In genomic region chr11:12222099-12222751, GRCh38 we compare ENCODE assay signal across 10 cellular contexts.
DNase-seq lines count a peak whose midpoint lies in the region; ATAC-seq and TF ChIP-seq lines count a peak whose summit lies in the region.
"Had no signal": no experiment of that assay in that cellular context is flagged by ENCODE, and none has a peak within 500 bp of the region (broad histone marks: within the 10 kb centered on the region; RNA-seq: fewer than 3 reads in every experiment).

No MANE protein-coding gene starts in this region.

- WGBS in lung, 2 donors, result 39 to 47% methylated on average over 15 to 16 of the region's 16 CpGs
- WGBS in aorta, 2 donors, result 60 to 62% methylated on average over 16 of the region's 16 CpGs

- no peak overlapping the region for H3K9ac ChIP-seq in colonic mucosa (ENCODE audit: low read depth in 2 of 2, low read length in 2 of 2)

- H3K4me1 Mint-ChIP-seq in stimulated activated naive CD8-positive, alpha-beta T cell treated with anti-CD3 and anti-CD28 coated beads, Interleukin-15, Interleukin-2, amounts not matched to agents 100 ng/mL and 50 ng/mL, for 24 hours (ENCODE audit: low read depth), result peaks cover 61% of the 10 kb centered on the region
- peaks cover 60% of the 10 kb centered on the region for H3K4me1 Mint-ChIP-seq in stimulated activated naive CD8-positive, alpha-beta T cell treated with anti-CD3 and anti-CD28 coated beads, Interleukin-15, amount 100 ng/mL, for 72 hours

- H3K4me3 Mint-ChIP-seq in stimulated activated naive CD8-positive, alpha-beta T cell treated with anti-CD3 and anti-CD28 coated beads, Interleukin-15, Interleukin-2, amounts not matched to agents 100 ng/mL and 50 ng/mL, for 24 hours, result no peak overlapping the region
- H3K4me3 Mint-ChIP-seq in stimulated activated naive CD8-positive, alpha-beta T cell treated with anti-CD3 and anti-CD28 coated beads, Interleukin-15, amount 100 ng/mL, for 72 hours, result no peak overlapping the region
- H3K4me3 Mint-ChIP-seq: activated T-cell treated with anti-CD3 and anti-CD28 coated beads, Interleukin-2, amount 50 U/mL, for 4 hours had no signal

- no peak overlapping the region for H3K4me3 ChIP-seq in colonic mucosa
- H3K4me3 ChIP-seq in lung, result no peak overlapping the region
- no peak overlapping the region for H3K4me3 ChIP-seq in aorta (ENCODE audit: low read length in 2 of 2)
- H3K4me3 ChIP-seq in BE2C (ENCODE audit: low read depth, low read length), result no peak overlapping the region

- H3K4me1 ChIP-seq in colonic mucosa, result peaks cover 14% of the 10 kb centered on the region
- peaks cover 15 to 25% of the 10 kb centered on the region in 2 donors for H3K4me1 ChIP-seq in lung (ENCODE audit: control insufficient read depth in 2 of 2, insufficient read depth in 2 of 2, low read length in 2 of 2)
- H3K4me1 ChIP-seq in aorta (ENCODE audit: control insufficient read depth in 1 of 2, insufficient read depth in 2 of 2, low read length in 2 of 2), result peaks cover 2 to 4% of the 10 kb centered on the region in 2 donors
- no peaks in the 10 kb centered on the region; the same call in 1 of the 2 replicates for H3K4me1 ChIP-seq in BE2C

- H3K9me3 ChIP-seq in colonic mucosa (no peaks in the 10 kb centered on the region), lung (ENCODE audit: control insufficient read depth in 2 of 2, insufficient read depth in 1 of 2, low read length in 1 of 2) (no peaks in the 10 kb centered on the region), aorta (ENCODE audit: control insufficient read depth, low read length) (no peaks in the 10 kb centered on the region), BE2C (no peaks in the 10 kb centered on the region)

- peak overlapping the region; percentile 58 for H3K27ac Mint-ChIP-seq in stimulated activated naive CD8-positive, alpha-beta T cell treated with anti-CD3 and anti-CD28 coated beads, Interleukin-15, Interleukin-2, amounts not matched to agents 100 ng/mL and 50 ng/mL, for 24 hours
- H3K27ac Mint-ChIP-seq in stimulated activated naive CD8-positive, alpha-beta T cell treated with anti-CD3 and anti-CD28 coated beads, Interleukin-15, amount 100 ng/mL, for 72 hours, result no peak overlapping the region

- ATAC-seq in stimulated activated naive CD8-positive, alpha-beta T cell treated with anti-CD3 and anti-CD28 coated beads, Interleukin-15, amount 100 ng/mL, for 72 hours, result no peak
- ATAC-seq in lung (ENCODE audit: insufficient read depth, low FRiP score) (peak; percentile 49), aorta (ENCODE audit: low FRiP score) (no peak)
- ATAC-seq: activated T-cell treated with anti-CD3 and anti-CD28 coated beads, Interleukin-2, amount 50 U/mL, for 4 hours had no signal

- no peaks in the 10 kb centered on the region for H3K27me3 ChIP-seq in colonic mucosa
- no peaks in the 10 kb centered on the region for H3K27me3 ChIP-seq in lung (ENCODE audit: control insufficient read depth, insufficient read depth)
- H3K27me3 ChIP-seq in aorta (ENCODE audit: control insufficient read depth in 1 of 2, insufficient read depth in 2 of 2, low read length in 1 of 2), result no peaks in the 10 kb centered on the region
- H3K27me3 ChIP-seq in BE2C, result no peaks in the 10 kb centered on the region

- H3K27ac ChIP-seq in colonic mucosa (no peak overlapping the region), lung (ENCODE audit: low read depth in 1 of 2, low read length in 1 of 2) (peak overlapping the region; percentile 5 to 68), aorta (ENCODE audit: low read depth in 1 of 2, low read length in 2 of 2) (peak overlapping the region; percentile 30 to 35)

- H3K9me3 Mint-ChIP-seq in stimulated activated naive CD8-positive, alpha-beta T cell treated with anti-CD3 and anti-CD28 coated beads, Interleukin-15, Interleukin-2, amounts not matched to agents 100 ng/mL and 50 ng/mL, for 24 hours, result no peaks in the 10 kb centered on the region
- no peaks in the 10 kb centered on the region for H3K9me3 Mint-ChIP-seq in stimulated activated naive CD8-positive, alpha-beta T cell treated with anti-CD3 and anti-CD28 coated beads, Interleukin-15, amount 100 ng/mL, for 72 hours
- H3K9me3 Mint-ChIP-seq: activated T-cell treated with anti-CD3 and anti-CD28 coated beads, Interleukin-2, amount 50 U/mL, for 4 hours had no signal

- DNase-seq in stimulated activated naive CD8-positive, alpha-beta T cell treated with anti-CD3 and anti-CD28 coated beads, Interleukin-15, amount 100 ng/mL, for 72 hours, result no peak
- peak; percentile 82 for DNase-seq in colonic mucosa
- DNase-seq in lung (ENCODE audit: low spot score), result peak; percentile 70
- DNase-seq in aorta, result no peak
- no peak for DNase-seq in BE2C
- DNase-seq in NCI-H446 treated with DMSO at 0.1 percent for 48 hours (lab: John Stamatoyannopoulos, UW), result no peak
- no peak for DNase-seq in GF-D8 (lab: John Stamatoyannopoulos, UW)
- DNase-seq: activated T-cell treated with anti-CD3 and anti-CD28 coated beads, Interleukin-2, amount 50 U/mL, for 4 hours; SHP77 had no signal

- peaks cover 81% of the 10 kb centered on the region for H3K36me3 Mint-ChIP-seq in stimulated activated naive CD8-positive, alpha-beta T cell treated with anti-CD3 and anti-CD28 coated beads, Interleukin-15, Interleukin-2, amounts not matched to agents 100 ng/mL and 50 ng/mL, for 24 hours (ENCODE audit: low read depth)

- no peaks in the 10 kb centered on the region for H3K27me3 Mint-ChIP-seq in stimulated activated naive CD8-positive, alpha-beta T cell treated with anti-CD3 and anti-CD28 coated beads, Interleukin-15, Interleukin-2, amounts not matched to agents 100 ng/mL and 50 ng/mL, for 24 hours
- H3K27me3 Mint-ChIP-seq in stimulated activated naive CD8-positive, alpha-beta T cell treated with anti-CD3 and anti-CD28 coated beads, Interleukin-15, amount 100 ng/mL, for 72 hours, result no peaks in the 10 kb centered on the region

- intact Hi-C loops in colonic mucosa (cut with DNase I) (no loop called here), aorta (cut with DNase I) (no loop called here)

- H3K36me3 ChIP-seq in colonic mucosa (no peaks in the 10 kb centered on the region), lung (ENCODE audit: control insufficient read depth in 2 of 2, insufficient read depth in 2 of 2, low read length in 2 of 2) (peaks cover 7 to 13% of the 10 kb centered on the region in 2 donors), aorta (ENCODE audit: control insufficient read depth in 1 of 2, insufficient read depth in 2 of 2, low read length in 1 of 2) (peaks cover 4 to 14% of the 10 kb centered on the region in 2 donors), BE2C (no peaks in the 10 kb centered on the region)

- TF ChIP-seq CTCF in colonic mucosa (IDR thresholded peaks at IDR 0.05) (no peak), lung (IDR thresholded peaks at IDR 0.05; ENCODE audit: control extremely low read depth, extremely low read depth) (no peak), BE2C (IDR thresholded peaks at IDR 0.05; ENCODE audit: low read depth, low read length) (no peak)

Comparison
In these comparisons a context has a peak if more than half of its experiments do, and no peak if none do; other contexts are left out.
1. DNase-seq: peak in colonic mucosa (single experiment) and lung (single experiment); none in stimulated activated naive CD8-positive, alpha-beta T cell treated with anti-CD3 and anti-CD28 coated beads, Interleukin-15, amount 100 ng/mL, for 72 hours (0 of 2), aorta (0 of 2), BE2C (single experiment), NCI-H446 treated with DMSO at 0.1 percent for 48 hours (single experiment) and GF-D8 (single experiment).